Comparison of ENCODE assay signal across 9 cellular contexts in the genomic region with DNA sequence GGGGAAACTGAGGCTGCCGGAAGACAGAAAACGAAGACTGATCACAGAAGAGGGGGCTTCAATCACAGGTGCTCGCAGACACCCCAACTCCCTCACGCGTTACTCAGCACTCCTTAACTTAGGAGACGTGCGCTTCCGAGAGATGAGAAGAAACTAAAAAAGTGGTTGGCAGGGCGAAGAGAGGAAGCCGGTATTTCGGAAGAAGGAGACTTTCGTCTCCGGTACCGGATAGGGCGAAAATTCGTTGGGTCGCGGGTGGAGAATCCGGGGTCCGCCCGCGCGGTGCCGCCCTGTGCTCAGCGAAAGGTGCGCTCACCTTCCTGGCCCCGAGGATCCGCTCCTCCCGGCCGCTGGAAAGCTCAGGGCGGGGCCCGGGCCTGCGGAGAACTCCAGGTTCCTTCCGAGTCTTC. TPM values are rescaled to one million over a fixed set of nuclear protein-coding genes. Genes with fewer than 3 reads are reported as not detected.
DNase-seq lines count a peak whose midpoint lies in the region; ATAC-seq and TF ChIP-seq lines count a peak whose summit lies in the region.
"Had no signal": no experiment of that assay in that cellular context is flagged by ENCODE, and none has a peak within 500 bp of the region (broad histone marks: within the 10 kb centered on the region; RNA-seq: fewer than 3 reads in every experiment).

No MANE protein-coding gene starts in this region.

- no peaks in the 10 kb centered on the region for H3K9me3 Mint-ChIP-seq in T-cell

- ATAC-seq in T-cell (replicated peaks in 1 of 4) (no peak), HG02642 (IDR thresholded peaks at IDR 0.05; ENCODE audit: poor library complexity, unreplicated experiment) (no peak), HG02798 (IDR thresholded peaks at IDR 0.05; ENCODE audit: poor library complexity, unreplicated experiment) (no peak)

- DNase-seq in T-cell (no peak), fibroblast of peridontal ligament (ENCODE audit: extremely low read depth) (peak; percentile 53), prostate gland (ENCODE audit: low spot score) (no peak), DMS153 (lab: John Stamatoyannopoulos, UW) (no peak), NCI-H1694 treated with DMSO at 0.1 percent for 48 hours (lab: John Stamatoyannopoulos, UW) (no peak)

- intact Hi-C loops in prostate gland (cut with DNase I) = loop anchor here (10.0 kb wide), 3 partner anchors 194 to 674 kb away; no protein-coding TSS in a partner anchor

- H3K27ac Mint-ChIP-seq in T-cell = no peak overlapping the region

- no peak for TF ChIP-seq CTCF in prostate gland (IDR thresholded peaks at IDR 0.05)

- no peak for TF ChIP-seq POLR2A in prostate gland (IDR thresholded peaks at IDR 0.05)

- H3K4me3 Mint-ChIP-seq in T-cell = peak overlapping the region; percentile 45 to 71 (median 55)

- H3K4me1 Mint-ChIP-seq in T-cell = peaks cover 41 to 48% (median 41%) of the 10 kb centered on the region in 3 donors

- POLR2A ChIA-PET in T-cell (lab: Charles Lee) = no interaction called here

- H3K27me3 ChIP-seq in prostate gland (replicated peaks; ENCODE audit: insufficient read depth) = peaks cover 10% of the 10 kb centered on the region

- H3K36me3 Mint-ChIP-seq in T-cell = no peaks in the 10 kb centered on the region

- H3K4me3 ChIP-seq in prostate gland = peak overlapping the region; percentile 45 to 56

- CTCF ChIA-PET in T-cell (lab: Charles Lee) = no interaction called here

- 1% methylated on average over 27 of the region's 34 CpGs for WGBS in prostate gland

- peak overlapping the region; percentile 53; the same call in 1 of the 2 replicates for H3K9ac ChIP-seq in ES-I3 (ENCODE audit: low read depth, low read length)

- peak overlapping the region; percentile 79 to 84 for H3K27ac ChIP-seq in prostate gland
- H3K27ac ChIP-seq: epithelial cell of prostate had no signal

- H3K27me3 Mint-ChIP-seq in T-cell = peaks cover 39 to 64% of the 10 kb centered on the region in 2 donors

- no peaks in the 10 kb centered on the region; the same call in 1 of the 2 replicates for H3K9me3 ChIP-seq in ES-I3 (ENCODE audit: control insufficient read depth, insufficient read depth, low read length)
- H3K9me3 ChIP-seq in prostate gland = no peaks in the 10 kb centered on the region

- H3K36me3 ChIP-seq in ES-I3 (ENCODE audit: insufficient read depth, low read length) (no peaks in the 10 kb centered on the region), prostate gland (no peaks in the 10 kb centered on the region)

- H3K4me1 ChIP-seq in ES-I3 (ENCODE audit: insufficient read depth, low read length) (peaks cover 15% of the 10 kb centered on the region), prostate gland (replicated peaks) (peaks cover 12% of the 10 kb centered on the region)

RNA-seq across cellular contexts. Expression of gene TBX2, which starts 0.9 kb away (rescaled TPM):
- under 1 TPM in 3 of 5 donors, not detected in 2; 0.26 to 0.82 (median 0.32) TPM for total RNA-seq in T-cell
- total RNA-seq in prostate gland = 10 to 100 TPM in 1 of 2 donors, 1 to 10 TPM in 1; 9.2 to 34.1 TPM

RNA-seq across cellular contexts. Expression of gene TBX4, which starts 53.5 kb away (rescaled TPM):
- total RNA-seq in T-cell (not detected), prostate gland (1 to 10 TPM; 3.5 to 5.0 TPM)

Comparison
In these comparisons a context has a peak if more than half of its experiments do, and no peak if none do; other contexts are left out.
1. RNA of gene TBX2, which starts 0.9 kb away (total RNA-seq): 9.2 to 34.1 TPM in prostate gland; 0.26 to 0.82 TPM in T-cell; every median in the first group is over 4 times any median in the second.